Comparison of ENCODE assay signal across 8 cellular contexts in the genomic region with DNA sequence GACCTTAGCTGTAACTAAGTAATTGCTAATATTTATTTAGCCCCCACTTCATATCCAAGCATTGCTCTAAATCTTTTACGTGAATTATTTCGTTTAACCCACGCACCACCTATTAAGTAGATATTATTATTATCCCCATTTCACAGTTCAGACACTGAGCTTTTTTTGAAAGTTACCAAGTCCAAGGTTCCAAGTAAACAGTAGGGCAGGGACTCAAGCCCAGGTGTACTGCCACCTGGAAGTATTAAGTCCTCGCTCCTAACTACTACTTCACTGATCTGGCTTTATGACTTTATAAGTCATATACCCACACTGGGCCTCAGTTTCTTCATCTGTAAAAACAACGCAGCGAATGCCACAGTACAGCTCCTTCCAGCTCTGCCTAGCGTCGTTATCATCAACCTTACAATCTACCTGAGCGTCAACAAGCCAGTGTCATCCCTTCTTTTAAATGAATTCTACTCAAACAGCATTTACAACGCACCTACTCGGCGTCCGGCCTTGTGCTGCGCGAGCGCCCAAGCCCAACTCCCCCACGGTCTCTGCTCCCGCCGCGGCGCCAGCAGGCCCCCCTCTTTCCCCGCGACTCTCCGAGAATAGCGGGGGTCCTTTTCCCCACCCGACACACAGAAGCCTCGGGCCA. TPM values are rescaled to one million over a fixed set of nuclear protein-coding genes. Genes with fewer than 3 reads are reported as not detected.
A peak's percentile ranks its signal among the peaks of the same experiment; 100 is the strongest.
DNase-seq lines count a peak whose midpoint lies in the region; ATAC-seq and TF ChIP-seq lines count a peak whose summit lies in the region.

No MANE protein-coding gene starts in this region.

- peak overlapping the region; percentile 98 for H3K27ac Mint-ChIP-seq in activated naive CD8-positive, alpha-beta T cell

- H3K36me3 ChIP-seq in MG63, result peaks cover 4% of the 10 kb centered on the region

- peaks cover 44% of the 10 kb centered on the region for H3K4me1 Mint-ChIP-seq in activated naive CD8-positive, alpha-beta T cell (ENCODE audit: low read depth)

- no peaks in the 10 kb centered on the region for H3K9me3 Mint-ChIP-seq in activated naive CD8-positive, alpha-beta T cell (ENCODE audit: low read depth)

- peak; percentile 9 for ATAC-seq in GM21619 (IDR thresholded peaks at IDR 0.05; ENCODE audit: unreplicated experiment)
- peak; percentile 41 for ATAC-seq in left ventricle myocardium superior

- H3K9me3 ChIP-seq in MG63, result no peaks in the 10 kb centered on the region

- H3K4me3 ChIP-seq in MG63, result peak overlapping the region; percentile 96
- peak overlapping the region; percentile 70 for H3K4me3 ChIP-seq in retinal pigment epithelial cell (ENCODE audit: low read length)

- TF ChIP-seq CTCF in retinal pigment epithelial cell (conservative IDR thresholded peaks at IDR 0.05; ENCODE audit: low read depth, low read length), result no peak

- peaks cover 1% of the 10 kb centered on the region for H3K27me3 Mint-ChIP-seq in activated naive CD8-positive, alpha-beta T cell

- DNase-seq in EL (peak; percentile 37), MG63 (peak; percentile 20), left ventricle myocardium superior (peak; percentile 52), retinal pigment epithelial cell (ENCODE audit: low read depth) (no peak), GF-D8 (lab: John Stamatoyannopoulos, UW) (no peak)
- no peak for DNase-seq in activated CD8-positive, alpha-beta memory T cell treated with anti-CD3 and anti-CD28 coated beads, Interleukin-2, amount 50 U/mL, for 48 hours

- peak overlapping the region; percentile 92 for H3K4me3 Mint-ChIP-seq in activated naive CD8-positive, alpha-beta T cell

- H3K36me3 Mint-ChIP-seq in activated naive CD8-positive, alpha-beta T cell, result no peaks in the 10 kb centered on the region

- intact Hi-C loops in left ventricle myocardium superior (cut with micrococcal nuclease), result no loop called here

- H3K27me3 ChIP-seq in MG63, result no peaks in the 10 kb centered on the region

RNA-seq across cellular contexts. Expression of a gene that starts 0.6 kb away (rescaled TPM):
- 44.5 and 54.9 TPM in 2 replicates for total RNA-seq in MG63 (2014; rRNA removed; shearing (Covaris generic); ENCODE audit: low replicate concordance)
- 25.5 TPM for total RNA-seq in left ventricle myocardium superior

RNA-seq across cellular contexts. Expression of a gene that starts 48.6 kb away (rescaled TPM):
- 58.5 and 58.7 TPM in 2 replicates for total RNA-seq in MG63 (2014; rRNA removed; shearing (Covaris generic); ENCODE audit: low replicate concordance)
- 121 TPM for total RNA-seq in left ventricle myocardium superior

Comparison
In these comparisons a context has a peak if more than half of its experiments do, and no peak if none do; other contexts are left out.
1. DNase-seq: peak in EL (single experiment), MG63 (single experiment) and left ventricle myocardium superior (single experiment); none in retinal pigment epithelial cell (single experiment), GF-D8 (single experiment) and activated CD8-positive, alpha-beta memory T cell treated with anti-CD3 and anti-CD28 coated beads, Interleukin-2, amount 50 U/mL, for 48 hours (single experiment).